ENCODE assay signal across 15 cellular contexts in genomic region chr4:173504181-173504503, GRCh38. TPM values are rescaled to one million over a fixed set of nuclear protein-coding genes. Genes with fewer than 3 reads are reported as not detected.
"Had no signal": no experiment of that assay in that cellular context is flagged by ENCODE, and none has a peak within 500 bp of the region (broad histone marks: within the 10 kb centered on the region; RNA-seq: fewer than 3 reads in every experiment).

No MANE protein-coding gene starts in this region.

- H3K27ac ChIP-seq: cardiac muscle cell, pancreas had no signal

- DNase-seq: activated B cell treated with CpG ODN at 0.5 μM for 24 hours; activated CD4-positive, alpha-beta T cell treated with anti-CD3 and anti-CD28 coated beads, Interleukin-2, amount 10 ng/mL, durations not matched to agents 7 days and 5 days; activated CD8-positive, alpha-beta memory T cell treated with anti-CD3 and anti-CD28 coated beads for 24 hours; activated naive CD4-positive, alpha-beta T cell treated with anti-CD3 and anti-CD28 coated beads for 36 hours; effector CD4-positive, alpha-beta T cell; hypothalamus; mammary epithelial cell; pancreas; stimulated activated CD4-positive, alpha-beta T cell treated with anti-CD3 and anti-CD28 coated beads, Interleukin-4, amount 100 ng/mL, for 1 hour; stimulated activated CD8-positive, alpha-beta memory T cell treated with anti-CD3 and anti-CD28 coated beads, Interleukin-4, amount 100 ng/mL, for 48 hours; stimulated activated naive CD8-positive, alpha-beta T cell treated with anti-CD3 and anti-CD28 coated beads, Interleukin-15, Interleukin-2, amounts not matched to agents 100 U/mL and 50 U/mL, for 24 hours had no signal

- H3K36me3 ChIP-seq: cardiac muscle cell, pancreas had no signal

- H3K27me3 ChIP-seq: pancreas had no signal

- ATAC-seq: activated T-helper 17 cell treated with anti-CD3 and anti-CD28 coated beads, Interleukin-2, amount 50 U/mL, for 72 hours; pancreas; stimulated activated naive CD8-positive, alpha-beta T cell treated with anti-CD3 and anti-CD28 coated beads, Interleukin-15, Interleukin-2, amounts not matched to agents 100 U/mL and 50 U/mL, for 24 hours had no signal

- H3K9me3 ChIP-seq: pancreas had no signal

- H3K4me1 ChIP-seq: pancreas had no signal

- H3K4me3 ChIP-seq: cardiac muscle cell, pancreas had no signal

RNA-seq across cellular contexts. Expression of gene HAND2, which starts 25.9 kb away (rescaled TPM):
- total RNA-seq: activated B cell treated with CpG ODN at 0.5 μM for 24 hours; activated CD4-positive, alpha-beta T cell treated with anti-CD3 and anti-CD28 coated beads, Interleukin-2, amount 10 ng/mL, durations not matched to agents 7 days and 5 days; activated naive CD4-positive, alpha-beta T cell treated with anti-CD3 and anti-CD28 coated beads for 36 hours; activated T-helper 17 cell treated with anti-CD3 and anti-CD28 coated beads, Interleukin-2, amount 50 U/mL, for 72 hours; mammary epithelial cell; neural crest cell; temporal lobe had no signal
